31 cellular contexts compared by ENCODE assay signal in genomic region chr4:25564836-25565235, GRCh38.
"Had no signal": no experiment of that assay in that cellular context is flagged by ENCODE, and none has a peak within 500 bp of the region (broad histone marks: within the 10 kb centered on the region; RNA-seq: fewer than 3 reads in every experiment).

No MANE protein-coding gene starts in this region.

- H3K4me3 Mint-ChIP-seq: activated B cell treated with CpG ODN at 0.5 μM for 24 hours; activated CD8-positive, alpha-beta T cell treated with anti-CD3 and anti-CD28 coated beads for 36 hours; activated naive CD8-positive, alpha-beta T cell; activated T-cell treated with anti-CD3 and anti-CD28 coated beads, Interleukin-2, amount 50 U/mL, for 4 hours; activated T-helper 17 cell treated with anti-CD3 and anti-CD28 coated beads, Interleukin-2, amount 50 U/mL, for 72 hours; effector memory CD8-positive, alpha-beta T cell had no signal

- H3K9me3 Mint-ChIP-seq: activated B cell treated with CpG ODN at 0.5 μM for 24 hours; activated CD8-positive, alpha-beta T cell treated with anti-CD3 and anti-CD28 coated beads for 36 hours; activated T-cell treated with anti-CD3 and anti-CD28 coated beads, Interleukin-2, amount 50 U/mL, for 4 hours; activated T-helper 17 cell treated with anti-CD3 and anti-CD28 coated beads, Interleukin-2, amount 50 U/mL, for 72 hours; effector memory CD8-positive, alpha-beta T cell had no signal

- H3K9me3 ChIP-seq: body of pancreas, esophagus squamous epithelium, gastroesophageal sphincter had no signal

- H3K36me3 Mint-ChIP-seq: activated naive CD8-positive, alpha-beta T cell had no signal

- ATAC-seq: activated CD4-positive, CD25-positive, alpha-beta regulatory T cell treated with anti-CD3 and anti-CD28 coated beads, Interleukin-2, amount 50 U/mL, for 24 hours; activated CD8-positive, alpha-beta T cell treated with anti-CD3 and anti-CD28 coated beads for 36 hours; activated T-cell treated with anti-CD3 and anti-CD28 coated beads, Interleukin-2, amount 50 U/mL, for 4 hours; activated T-helper 17 cell treated with anti-CD3 and anti-CD28 coated beads, Interleukin-2, amount 50 U/mL, for 72 hours; body of pancreas; effector memory CD8-positive, alpha-beta T cell; gastroesophageal sphincter had no signal

- H3K27ac Mint-ChIP-seq: activated B cell treated with CpG ODN at 0.5 μM for 24 hours; activated CD8-positive, alpha-beta T cell treated with anti-CD3 and anti-CD28 coated beads for 36 hours; activated naive CD8-positive, alpha-beta T cell; activated T-helper 17 cell treated with anti-CD3 and anti-CD28 coated beads, Interleukin-2, amount 50 U/mL, for 72 hours; effector memory CD8-positive, alpha-beta T cell had no signal

- H3K27me3 ChIP-seq: body of pancreas, gastroesophageal sphincter had no signal

- DNase-seq: activated B cell treated with CpG ODN at 0.5 μM for 24 hours; activated CD4-positive, alpha-beta T cell treated with anti-CD3 and anti-CD28 coated beads for 48 hours; activated CD4-positive, alpha-beta T cell treated with anti-CD3 and anti-CD28 coated beads, Interleukin-2, amount 50 U/mL, for 1 hour; activated CD4-positive, alpha-beta T cell treated with anti-CD3 and anti-CD28 coated beads, Interleukin-2, amount 50 U/mL, for 48 hours; activated CD8-positive, alpha-beta memory T cell treated with anti-CD3 and anti-CD28 coated beads for 24 hours; activated CD8-positive, alpha-beta T cell treated with anti-CD3 and anti-CD28 coated beads for 36 hours; activated effector memory CD4-positive, alpha-beta T cell treated with Interleukin-2 at 50 U/mL for 16 hours; activated gamma-delta T cell treated with Interleukin-2 at 50 U/mL for 16 hours; activated naive CD4-positive, alpha-beta T cell treated with anti-CD3 and anti-CD28 coated beads, Interleukin-2, amount 50 U/mL, for 16 hours; activated naive CD4-positive, alpha-beta T cell treated with Interleukin-2 at 50 U/mL for 16 hours; activated T-cell treated with anti-CD3 and anti-CD28 coated beads, Interleukin-2, amount 50 U/mL, for 4 hours; amygdala; body of pancreas; caudate nucleus; cortex of kidney; dermis blood vessel endothelial cell; effector CD4-positive, alpha-beta T cell; effector memory CD8-positive, alpha-beta T cell; esophagus squamous epithelium; foreskin melanocyte; T-helper 2 cell had no signal

- FAIRE-seq: colon, endometrium, endothelial cell of umbilical vein, TTC549 had no signal

- H3K4me1 Mint-ChIP-seq: activated B cell treated with CpG ODN at 0.5 μM for 24 hours; activated T-helper 17 cell treated with anti-CD3 and anti-CD28 coated beads, Interleukin-2, amount 50 U/mL, for 72 hours had no signal

- H3K4me3 ChIP-seq: body of pancreas, esophagus squamous epithelium, gastroesophageal sphincter had no signal

- H3K4me1 ChIP-seq: gastroesophageal sphincter had no signal

- H3K27ac ChIP-seq: body of pancreas, epithelial cell of prostate, esophagus squamous epithelium, gastroesophageal sphincter, VCaP had no signal

- H3K36me3 ChIP-seq: esophagus squamous epithelium, gastroesophageal sphincter had no signal

- H3K27me3 Mint-ChIP-seq: activated CD8-positive, alpha-beta T cell treated with anti-CD3 and anti-CD28 coated beads for 36 hours had no signal
